ENCODE assay signal across 1 cellular context in the genomic region with DNA sequence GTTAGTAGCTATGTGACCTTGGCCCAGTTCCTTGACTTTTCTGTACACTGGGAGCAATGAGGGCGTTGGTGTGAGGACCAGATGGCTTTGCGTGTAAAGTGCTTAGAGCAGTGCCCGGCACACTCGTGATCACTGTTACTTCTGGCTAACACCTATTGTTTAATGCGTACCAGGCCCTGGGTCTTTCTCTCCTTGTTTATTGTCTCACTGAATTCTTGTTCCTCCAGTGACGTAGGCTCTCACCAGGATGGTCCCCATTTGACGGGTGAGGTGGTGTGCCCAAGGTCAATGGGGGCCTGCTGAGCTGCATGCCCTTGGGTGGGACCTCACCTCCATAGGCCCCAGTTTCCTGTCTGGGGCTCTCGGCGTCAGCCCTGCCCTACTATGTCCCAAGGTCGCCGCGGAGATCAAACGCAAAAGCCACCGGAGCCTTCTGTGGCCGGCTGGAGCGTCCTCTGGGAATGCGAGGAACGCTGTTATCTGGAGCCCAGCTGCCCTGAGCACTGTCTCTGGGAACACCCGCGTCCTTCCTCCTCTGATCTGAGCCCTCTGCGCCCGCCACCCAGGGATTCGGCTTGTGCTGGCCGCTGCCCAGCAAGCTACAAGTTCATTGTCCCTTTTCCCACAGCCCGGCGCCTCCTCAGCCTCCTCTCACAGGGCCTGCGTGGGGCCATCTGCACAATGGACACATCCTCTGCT.
A peak's percentile ranks its signal among the peaks of the same experiment; 100 is the strongest.
TF ChIP-seq lines count a peak whose summit lies in the region.

No MANE protein-coding gene starts in this region.

TF ChIP-seq in HepG2, 621 proteins besides CTCF, POLR2A, EP300 and RAD21 (continued from another document):
- TF ChIP-seq, protein P1, sequence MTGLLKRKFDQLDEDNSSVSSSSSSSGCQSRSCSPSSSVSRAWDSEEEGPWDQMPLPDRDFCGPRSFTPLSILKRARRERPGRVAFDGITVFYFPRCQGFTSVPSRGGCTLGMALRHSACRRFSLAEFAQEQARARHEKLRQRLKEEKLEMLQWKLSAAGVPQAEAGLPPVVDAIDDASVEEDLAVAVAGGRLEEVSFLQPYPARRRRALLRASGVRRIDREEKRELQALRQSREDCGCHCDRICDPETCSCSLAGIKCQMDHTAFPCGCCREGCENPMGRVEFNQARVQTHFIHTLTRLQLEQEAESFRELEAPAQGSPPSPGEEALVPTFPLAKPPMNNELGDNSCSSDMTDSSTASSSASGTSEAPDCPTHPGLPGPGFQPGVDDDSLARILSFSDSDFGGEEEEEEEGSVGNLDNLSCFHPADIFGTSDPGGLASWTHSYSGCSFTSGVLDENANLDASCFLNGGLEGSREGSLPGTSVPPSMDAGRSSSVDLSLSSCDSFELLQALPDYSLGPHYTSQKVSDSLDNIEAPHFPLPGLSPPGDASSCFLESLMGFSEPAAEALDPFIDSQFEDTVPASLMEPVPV (CRISPR knock-in tag; IDR thresholded peaks at IDR 0.05): 0 out of 2 replicates have a peak, but pooled peaks have one; percentile 24
- TF ChIP-seq HNRNPL (IDR thresholded peaks at IDR 0.05; ENCODE audit: low read depth, low read length) (no peak), SOX6 (IDR thresholded peaks at IDR 0.05) (no peak), SOX6 (CRISPR knock-in tag; IDR thresholded peaks at IDR 0.05) (peak; percentile 40; the same call in 1 of the 2 replicates), NRL (CRISPR knock-in tag; IDR thresholded peaks at IDR 0.05; ENCODE audit: borderline replicate concordance) (0 out of 2 replicates have a peak, but pooled peaks have one; percentile 18), SKI (IDR thresholded peaks at IDR 0.05; ENCODE audit: partially characterized antibody) (peak; percentile 63), ZFX (CRISPR knock-in tag; IDR thresholded peaks at IDR 0.05; ENCODE audit: low read depth) (peak; percentile 36; the same call in 1 of the 2 replicates), ZNF687 (CRISPR knock-in tag; IDR thresholded peaks at IDR 0.05) (no peak), FOXO1 (CRISPR knock-in tag; IDR thresholded peaks at IDR 0.05) (peak; percentile 51; the same call in 1 of the 2 replicates), ZFY (CRISPR knock-in tag; IDR thresholded peaks at IDR 0.05) (0 out of 2 replicates have a peak, but pooled peaks have one; percentile 24), ATM (IDR thresholded peaks at IDR 0.05; ENCODE audit: borderline replicate concordance) (no peak), ZNF609 (CRISPR knock-in tag; IDR thresholded peaks at IDR 0.05; ENCODE audit: borderline replicate concordance) (0 out of 2 replicates have a peak, but pooled peaks have one; percentile 18), IRF2 (CRISPR knock-in tag; IDR thresholded peaks at IDR 0.05) (no peak), HMGA1 (CRISPR knock-in tag; conservative IDR thresholded peaks at IDR 0.05) (no peak), ZNF350 (CRISPR knock-in tag; IDR thresholded peaks at IDR 0.05; ENCODE audit: borderline replicate concordance, low read depth) (peak; percentile 44; the same call in 1 of the 2 replicates), REST (IDR thresholded peaks at IDR 0.05; ENCODE audit: borderline replicate concordance in 1 of 2, low read depth in 1 of 2, low read length in 2 of 2) (no peak), NKX3-1 (CRISPR knock-in tag; IDR thresholded peaks at IDR 0.05) (0 out of 2 replicates have a peak, but pooled peaks have one; percentile 36), TEAD3 (CRISPR knock-in tag; optimal IDR thresholded peaks at IDR 0.05; ENCODE audit: borderline replicate concordance) (peak; percentile 97), RXRB (CRISPR knock-in tag; IDR thresholded peaks at IDR 0.05; ENCODE audit: borderline replicate concordance) (peak; percentile 43; the same call in 1 of the 2 replicates)
- TF ChIP-seq, protein P2, sequence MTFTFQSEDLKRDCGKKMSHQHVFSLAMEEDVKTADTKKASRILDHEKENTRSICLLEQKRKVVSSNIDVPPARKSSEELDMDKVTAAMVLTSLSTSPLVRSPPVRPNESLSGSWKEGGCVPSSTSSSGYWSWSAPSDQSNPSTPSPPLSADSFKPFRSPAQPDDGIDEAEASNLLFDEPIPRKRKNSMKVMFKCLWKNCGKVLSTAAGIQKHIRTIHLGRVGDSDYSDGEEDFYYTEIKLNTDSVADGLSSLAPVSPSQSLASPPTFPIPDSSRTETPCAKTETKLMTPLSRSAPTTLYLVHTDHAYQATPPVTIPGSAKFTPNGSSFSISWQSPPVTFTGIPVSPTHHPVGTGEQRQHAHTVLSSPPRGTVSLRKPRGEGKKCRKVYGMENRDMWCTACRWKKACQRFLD (CRISPR knock-in tag; IDR thresholded peaks at IDR 0.05; ENCODE audit: borderline replicate concordance): 0 out of 2 replicates have a peak, but pooled peaks have one; percentile 16
